Comparison of ENCODE assay signal across 28 cellular contexts in the genomic region with DNA sequence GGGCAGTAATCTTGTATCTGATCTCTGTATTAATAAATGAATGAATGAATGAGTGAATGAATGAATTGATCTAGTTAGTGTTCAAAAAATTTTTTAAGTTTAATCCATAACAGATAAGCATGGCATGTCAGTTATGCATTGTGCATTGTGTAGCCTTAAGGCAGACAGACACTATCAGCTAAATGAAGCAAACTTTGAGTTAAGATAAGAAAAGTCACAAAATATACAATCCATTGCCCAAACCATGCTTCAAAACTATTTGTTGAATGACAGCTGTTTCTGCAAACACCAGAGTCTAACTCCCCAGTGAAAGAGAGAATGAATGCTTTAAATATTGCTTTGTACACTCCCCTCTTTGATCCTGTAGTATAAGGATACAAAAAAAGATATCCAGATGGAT.
"Had no signal": no experiment of that assay in that cellular context is flagged by ENCODE, and none has a peak within 500 bp of the region (broad histone marks: within the 10 kb centered on the region; RNA-seq: fewer than 3 reads in every experiment).

No MANE protein-coding gene starts in this region.

- H3K4me3 Mint-ChIP-seq: activated CD4-positive, alpha-beta memory T cell treated with anti-CD3 and anti-CD28 coated beads for 36 hours; activated CD4-positive, alpha-beta T cell treated with anti-CD3 and anti-CD28 coated beads for 36 hours; activated CD4-positive, alpha-beta T cell treated with anti-CD3 and anti-CD28 coated beads, Interleukin-2, amount 10 ng/mL, durations not matched to agents 24 days and 14 days; activated CD8-positive, alpha-beta memory T cell treated with anti-CD3 and anti-CD28 coated beads, Interleukin-2, amount 10 ng/mL, durations not matched to agents 7 days and 5 days; activated CD8-positive, alpha-beta T cell treated with anti-CD3 and anti-CD28 coated beads, Interleukin-2, amount 10 ng/mL, durations not matched to agents 7 days and 5 days; activated naive CD8-positive, alpha-beta T cell; activated T-helper 1 cell treated with anti-CD3 and anti-CD28 coated beads, Interleukin-12 subunit alpha, Interleukin-12 subunit beta, Interleukin-2, Interleukin-4 antibody, amounts not matched to agents 30 ng/mL and 10 ng/mL and 1 ng/mL, durations not matched to agents 14 hours and 24 hours and 36 hours; central memory CD8-positive, alpha-beta T cell; dendritic cell treated with granulocyte-macrophage colony-stimulating factor and Interleukin-4, amounts not matched to agents 40 ng/mL and 50 ng/mL, for 4 days; endodermal cell had no signal

- DNase-seq: activated CD4-positive, alpha-beta memory T cell treated with anti-CD3 and anti-CD28 coated beads for 36 hours; activated CD4-positive, alpha-beta T cell treated with anti-CD3 and anti-CD28 coated beads for 36 hours; activated CD4-positive, alpha-beta T cell treated with anti-CD3 and anti-CD28 coated beads, Interleukin-2, amount 10 ng/mL, durations not matched to agents 24 days and 14 days; activated CD4-positive, CD25-positive, alpha-beta regulatory T cell; activated CD4-positive, CD25-positive, alpha-beta regulatory T cell treated with anti-CD3 and anti-CD28 coated beads, Interleukin-2, amount 50 U/mL, for 72 hours; activated CD8-positive, alpha-beta memory T cell treated with anti-CD3 and anti-CD28 coated beads, Interleukin-2, amount 10 ng/mL, durations not matched to agents 7 days and 5 days; activated CD8-positive, alpha-beta memory T cell treated with anti-CD3 and anti-CD28 coated beads, Interleukin-2, amount 50 U/mL, for 4 hours; activated CD8-positive, alpha-beta T cell treated with anti-CD3 and anti-CD28 coated beads, Interleukin-2, amount 10 ng/mL, durations not matched to agents 7 days and 5 days; activated gamma-delta T cell; activated naive CD4-positive, alpha-beta T cell treated with anti-CD3 and anti-CD28 coated beads, Interleukin-2, amount 50 U/mL, for 16 hours; activated naive CD4-positive, alpha-beta T cell treated with Interleukin-2 at 50 U/mL for 16 hours; activated T-cell treated with anti-CD3 and anti-CD28 coated beads, Interleukin-2, amount 50 U/mL, for 1 hour; activated T-cell treated with anti-CD3 and anti-CD28 coated beads, Interleukin-2, amount 50 U/mL, for 48 hours; amniotic stem cell; anterior cingulate cortex; brain microvascular endothelial cell; dorsolateral prefrontal cortex; effector memory CD4-positive, alpha-beta T cell; endodermal cell; foreskin fibroblast; T-helper 2 cell had no signal

- ATAC-seq: activated CD4-positive, alpha-beta T cell treated with anti-CD3 and anti-CD28 coated beads for 36 hours; activated CD8-positive, alpha-beta memory T cell treated with anti-CD3 and anti-CD28 coated beads, Interleukin-2, amount 10 ng/mL, durations not matched to agents 7 days and 5 days; activated CD8-positive, alpha-beta T cell treated with anti-CD3 and anti-CD28 coated beads, Interleukin-2, amount 10 ng/mL, durations not matched to agents 7 days and 5 days; esophagus mucosa had no signal

- H3K4me3 ChIP-seq: coronary artery, dorsolateral prefrontal cortex had no signal

- H3K36me3 ChIP-seq: brain microvascular endothelial cell had no signal

- H3K27me3 Mint-ChIP-seq: activated CD4-positive, alpha-beta memory T cell treated with anti-CD3 and anti-CD28 coated beads for 36 hours; activated CD4-positive, alpha-beta T cell treated with anti-CD3 and anti-CD28 coated beads for 36 hours; activated CD4-positive, alpha-beta T cell treated with anti-CD3 and anti-CD28 coated beads, Interleukin-2, amount 10 ng/mL, durations not matched to agents 24 days and 14 days; activated CD8-positive, alpha-beta memory T cell treated with anti-CD3 and anti-CD28 coated beads, Interleukin-2, amount 10 ng/mL, durations not matched to agents 7 days and 5 days; activated naive CD8-positive, alpha-beta T cell; central memory CD8-positive, alpha-beta T cell; dendritic cell treated with granulocyte-macrophage colony-stimulating factor and Interleukin-4, amounts not matched to agents 40 ng/mL and 50 ng/mL, for 4 days had no signal

- H3K27ac ChIP-seq: brain microvascular endothelial cell, coronary artery, dorsolateral prefrontal cortex had no signal

- H3K27ac Mint-ChIP-seq: activated CD4-positive, alpha-beta memory T cell treated with anti-CD3 and anti-CD28 coated beads for 36 hours; activated CD4-positive, alpha-beta T cell treated with anti-CD3 and anti-CD28 coated beads for 36 hours; activated CD4-positive, alpha-beta T cell treated with anti-CD3 and anti-CD28 coated beads, Interleukin-2, amount 10 ng/mL, durations not matched to agents 24 days and 14 days; activated CD8-positive, alpha-beta memory T cell treated with anti-CD3 and anti-CD28 coated beads, Interleukin-2, amount 10 ng/mL, durations not matched to agents 7 days and 5 days; activated CD8-positive, alpha-beta T cell treated with anti-CD3 and anti-CD28 coated beads, Interleukin-2, amount 10 ng/mL, durations not matched to agents 7 days and 5 days; activated naive CD8-positive, alpha-beta T cell; activated T-helper 1 cell treated with anti-CD3 and anti-CD28 coated beads, Interleukin-12 subunit alpha, Interleukin-12 subunit beta, Interleukin-2, Interleukin-4 antibody, amounts not matched to agents 30 ng/mL and 10 ng/mL and 1 ng/mL, durations not matched to agents 14 hours and 24 hours and 36 hours; activated T-helper 2 cell treated with anti-CD3 and anti-CD28 coated beads, Interferon-gamma antibody, Interleukin-2, Interleukin-4, amounts not matched to agents 10 μg/mL and 5 μg/mL and 100 μg/mL, durations not matched to agents 14 hours and 24 hours and 36 hours; dendritic cell treated with granulocyte-macrophage colony-stimulating factor and Interleukin-4, amounts not matched to agents 40 ng/mL and 50 ng/mL, for 4 days; endodermal cell had no signal

- H3K27me3 ChIP-seq: brain microvascular endothelial cell had no signal

- H3K4me1 Mint-ChIP-seq: activated CD4-positive, alpha-beta T cell treated with anti-CD3 and anti-CD28 coated beads for 36 hours; activated CD4-positive, alpha-beta T cell treated with anti-CD3 and anti-CD28 coated beads, Interleukin-2, amount 10 ng/mL, durations not matched to agents 24 days and 14 days; activated CD8-positive, alpha-beta memory T cell treated with anti-CD3 and anti-CD28 coated beads, Interleukin-2, amount 10 ng/mL, durations not matched to agents 7 days and 5 days; central memory CD8-positive, alpha-beta T cell; endodermal cell had no signal

- H3K36me3 Mint-ChIP-seq: activated CD4-positive, alpha-beta memory T cell treated with anti-CD3 and anti-CD28 coated beads for 36 hours; activated CD8-positive, alpha-beta memory T cell treated with anti-CD3 and anti-CD28 coated beads, Interleukin-2, amount 10 ng/mL, durations not matched to agents 7 days and 5 days; activated naive CD8-positive, alpha-beta T cell had no signal

- H3K9me3 Mint-ChIP-seq: activated CD4-positive, alpha-beta T cell treated with anti-CD3 and anti-CD28 coated beads, Interleukin-2, amount 10 ng/mL, durations not matched to agents 24 days and 14 days; activated T-helper 1 cell treated with anti-CD3 and anti-CD28 coated beads, Interleukin-12 subunit alpha, Interleukin-12 subunit beta, Interleukin-2, Interleukin-4 antibody, amounts not matched to agents 30 ng/mL and 10 ng/mL and 1 ng/mL, durations not matched to agents 14 hours and 24 hours and 36 hours had no signal
